In the genomic region with DNA sequence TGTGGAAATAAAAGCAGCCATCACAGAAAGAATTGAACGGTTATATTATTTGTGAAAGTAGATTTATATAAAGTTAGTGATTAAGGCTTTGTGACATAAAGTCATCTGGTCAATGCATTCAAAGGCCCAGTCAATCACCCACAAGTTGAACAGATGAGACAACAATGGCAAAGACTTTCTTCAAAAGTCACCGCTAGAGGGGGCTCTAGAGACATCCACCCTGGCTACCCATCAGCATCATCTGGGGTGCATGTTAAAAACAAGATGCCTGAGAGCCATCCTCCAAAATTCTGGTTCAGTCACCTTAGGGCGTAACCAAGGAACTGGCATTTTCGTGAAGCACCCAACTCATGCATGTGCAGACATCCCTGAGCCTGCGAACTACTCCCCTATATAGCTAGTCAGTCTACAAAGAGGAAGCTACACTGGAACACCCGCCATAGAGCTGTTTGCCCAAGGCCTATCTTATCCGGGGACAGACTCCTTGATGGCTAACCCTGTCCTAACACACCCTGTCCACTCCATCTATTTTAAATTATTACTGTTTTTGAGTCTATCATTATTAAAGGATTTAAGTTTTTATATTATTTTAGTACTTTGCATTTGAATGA, we compare ENCODE assay signal across 9 cellular contexts.
DNase-seq lines count a peak whose midpoint lies in the region; ATAC-seq and TF ChIP-seq lines count a peak whose summit lies in the region.
"Had no signal": no experiment of that assay in that cellular context is flagged by ENCODE, and none has a peak within 500 bp of the region (broad histone marks: within the 10 kb centered on the region; RNA-seq: fewer than 3 reads in every experiment).

No MANE protein-coding gene starts in this region.

- TF ChIP-seq CTCF in LNCaP clone FGC (IDR thresholded peaks at IDR 0.05; ENCODE audit: control insufficient read depth, extremely low read depth, insufficient read depth) (peak; percentile 63), WTC11 (IDR thresholded peaks at IDR 0.05) (peak; percentile 72)

- DNase-seq in DMS53 (lab: John Stamatoyannopoulos, UW) (peak; percentile 30), DMS53 treated with DMSO at 0.1 percent for 48 hours (lab: John Stamatoyannopoulos, UW; ENCODE audit: unreplicated experiment) (no peak), LNCaP clone FGC (ENCODE audit: low read depth) (no peak), WTC11 (ENCODE audit: low spot score) (peak; percentile 51), kidney tubule cell (ENCODE audit: low spot score) (peak; percentile 45), NCI-H524 treated with DMSO at 0.1 percent for 48 hours (lab: John Stamatoyannopoulos, UW) (no peak)
- no peak for DNase-seq in activated T-helper 2 cell treated with anti-CD3 and anti-CD28 coated beads, Interferon-gamma antibody, Interleukin-2, Interleukin-4, amounts not matched to agents 10 μg/mL and 5 μg/mL and 100 μg/mL, durations not matched to agents 14 hours and 24 hours and 36 hours (ENCODE audit: low spot score)

- no peaks in the 10 kb centered on the region for H3K36me3 Mint-ChIP-seq in WTC11
- H3K36me3 Mint-ChIP-seq in activated T-helper 2 cell treated with anti-CD3 and anti-CD28 coated beads, Interferon-gamma antibody, Interleukin-2, Interleukin-4, amounts not matched to agents 10 μg/mL and 5 μg/mL and 100 μg/mL, durations not matched to agents 14 hours and 24 hours and 36 hours (ENCODE audit: low read depth) = no peaks in the 10 kb centered on the region

- no peaks in the 10 kb centered on the region for H3K9me3 Mint-ChIP-seq in WTC11
- no peaks in the 10 kb centered on the region for H3K9me3 Mint-ChIP-seq in activated T-helper 2 cell treated with anti-CD3 and anti-CD28 coated beads, Interferon-gamma antibody, Interleukin-2, Interleukin-4, amounts not matched to agents 10 μg/mL and 5 μg/mL and 100 μg/mL, durations not matched to agents 14 hours and 24 hours and 36 hours
- H3K9me3 Mint-ChIP-seq: T-helper 1 cell treated with Interleukin-12 subunit alpha and Interleukin-12 subunit beta and Interleukin-4 antibody, amounts not matched to agents 30 μg/mL and 1 μg/mL, for 36 hours had no signal

- peaks cover 14% of the 10 kb centered on the region for H3K4me1 Mint-ChIP-seq in WTC11
- no peaks in the 10 kb centered on the region for H3K4me1 Mint-ChIP-seq in activated T-helper 2 cell treated with anti-CD3 and anti-CD28 coated beads, Interferon-gamma antibody, Interleukin-2, Interleukin-4, amounts not matched to agents 10 μg/mL and 5 μg/mL and 100 μg/mL, durations not matched to agents 14 hours and 24 hours and 36 hours (ENCODE audit: low read depth)

- intact Hi-C loops in activated T-helper 2 cell treated with anti-CD3 and anti-CD28 coated beads, Interferon-gamma antibody, Interleukin-2, Interleukin-4, amounts not matched to agents 10 μg/mL and 5 μg/mL and 100 μg/mL, durations not matched to agents 14 hours and 24 hours and 36 hours (cut with micrococcal nuclease) = no loop called here

- no peak overlapping the region for H3K4me3 ChIP-seq in LNCaP clone FGC (ENCODE audit: low read depth, low read length)

- ATAC-seq in WTC11 (peak; percentile 63), HG02588 (IDR thresholded peaks at IDR 0.05; ENCODE audit: unreplicated experiment) (no peak)

- POLR2A ChIA-PET in WTC11 (lab: Charles Lee) = no interaction called here

- CTCF ChIA-PET in WTC11 (lab: Charles Lee) = interaction anchor here (0.9 to 3.4 kb wide), 9 partner anchors 14 to 391 kb away, joined by 3 to 56 read pairs (median 3); no protein-coding TSS in a partner anchor

- no peak overlapping the region for H3K27ac Mint-ChIP-seq in WTC11
- no peak overlapping the region for H3K27ac Mint-ChIP-seq in activated T-helper 2 cell treated with anti-CD3 and anti-CD28 coated beads, Interferon-gamma antibody, Interleukin-2, Interleukin-4, amounts not matched to agents 10 μg/mL and 5 μg/mL and 100 μg/mL, durations not matched to agents 14 hours and 24 hours and 36 hours
- H3K27ac Mint-ChIP-seq: T-helper 1 cell treated with Interleukin-12 subunit alpha and Interleukin-12 subunit beta and Interleukin-4 antibody, amounts not matched to agents 30 μg/mL and 1 μg/mL, for 36 hours had no signal

- H3K27me3 Mint-ChIP-seq in WTC11 (ENCODE audit: low read depth) = no peaks in the 10 kb centered on the region
- no peaks in the 10 kb centered on the region for H3K27me3 Mint-ChIP-seq in activated T-helper 2 cell treated with anti-CD3 and anti-CD28 coated beads, Interferon-gamma antibody, Interleukin-2, Interleukin-4, amounts not matched to agents 10 μg/mL and 5 μg/mL and 100 μg/mL, durations not matched to agents 14 hours and 24 hours and 36 hours (ENCODE audit: low read depth)

- H3K4me3 Mint-ChIP-seq in WTC11 = no peak overlapping the region
- no peak overlapping the region for H3K4me3 Mint-ChIP-seq in activated T-helper 2 cell treated with anti-CD3 and anti-CD28 coated beads, Interferon-gamma antibody, Interleukin-2, Interleukin-4, amounts not matched to agents 10 μg/mL and 5 μg/mL and 100 μg/mL, durations not matched to agents 14 hours and 24 hours and 36 hours (ENCODE audit: low read depth)
- H3K4me3 Mint-ChIP-seq: T-helper 1 cell treated with Interleukin-12 subunit alpha and Interleukin-12 subunit beta and Interleukin-4 antibody, amounts not matched to agents 30 μg/mL and 1 μg/mL, for 36 hours had no signal

TF ChIP-seq in WTC11, 78 proteins besides CTCF, POLR2A, EP300 and RAD21:
- no peak for TF ChIP-seq TCF7 (CRISPR knock-in tag; IDR thresholded peaks at IDR 0.05; ENCODE audit: low read depth)
- no peak for TF ChIP-seq ZNF317 (CRISPR knock-in tag; IDR thresholded peaks at IDR 0.05; ENCODE audit: borderline replicate concordance, low read depth)
- TF ChIP-seq, protein P1, sequence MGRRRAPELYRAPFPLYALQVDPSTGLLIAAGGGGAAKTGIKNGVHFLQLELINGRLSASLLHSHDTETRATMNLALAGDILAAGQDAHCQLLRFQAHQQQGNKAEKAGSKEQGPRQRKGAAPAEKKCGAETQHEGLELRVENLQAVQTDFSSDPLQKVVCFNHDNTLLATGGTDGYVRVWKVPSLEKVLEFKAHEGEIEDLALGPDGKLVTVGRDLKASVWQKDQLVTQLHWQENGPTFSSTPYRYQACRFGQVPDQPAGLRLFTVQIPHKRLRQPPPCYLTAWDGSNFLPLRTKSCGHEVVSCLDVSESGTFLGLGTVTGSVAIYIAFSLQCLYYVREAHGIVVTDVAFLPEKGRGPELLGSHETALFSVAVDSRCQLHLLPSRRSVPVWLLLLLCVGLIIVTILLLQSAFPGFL (CRISPR knock-in tag; IDR thresholded peaks at IDR 0.05; ENCODE audit: borderline replicate concordance) = no peak
- no peak for TF ChIP-seq SOX15 (CRISPR knock-in tag; IDR thresholded peaks at IDR 0.05)
- TF ChIP-seq EMX1 (CRISPR knock-in tag; IDR thresholded peaks at IDR 0.05) = no peak
TF ChIP-seq in WTC11: peak in this region for 0.

Comparison
In these comparisons a context has a peak if more than half of its experiments do, and no peak if none do; other contexts are left out.
1. DNase-seq: peak in DMS53 (single experiment), WTC11 (single experiment) and kidney tubule cell (single experiment); none in DMS53 treated with DMSO at 0.1 percent for 48 hours (single experiment), LNCaP clone FGC (single experiment), activated T-helper 2 cell treated with anti-CD3 and anti-CD28 coated beads, Interferon-gamma antibody, Interleukin-2, Interleukin-4, amounts not matched to agents 10 μg/mL and 5 μg/mL and 100 μg/mL, durations not matched to agents 14 hours and 24 hours and 36 hours (single experiment) and NCI-H524 treated with DMSO at 0.1 percent for 48 hours (single experiment).